ENCODE assay signal across 1 cellular context in the genomic region with DNA sequence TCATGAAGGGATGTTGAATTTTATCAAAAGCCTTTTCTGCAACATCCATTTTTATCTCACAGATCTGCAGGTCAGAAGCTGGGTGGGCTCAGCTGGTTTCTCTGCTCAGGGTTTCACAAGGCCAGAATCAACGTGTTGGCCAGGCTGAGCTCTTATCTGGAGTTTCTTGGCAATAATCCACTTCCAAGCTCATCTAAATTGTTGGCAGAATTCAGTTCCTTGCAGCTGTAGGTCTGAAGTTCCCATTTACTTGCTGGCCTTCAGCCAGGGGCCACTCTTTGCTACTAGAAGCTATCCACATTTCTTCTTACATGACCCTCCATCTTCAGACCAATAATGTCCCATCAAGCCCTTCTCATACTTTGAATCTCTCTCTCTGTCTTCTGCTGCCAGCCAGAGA.
TF ChIP-seq lines count a peak whose summit lies in the region.

No MANE protein-coding gene starts in this region.

TF ChIP-seq in IMR-90, 13 proteins besides CTCF, POLR2A, EP300 and RAD21 (continued from another document):
- TF ChIP-seq, protein P1, sequence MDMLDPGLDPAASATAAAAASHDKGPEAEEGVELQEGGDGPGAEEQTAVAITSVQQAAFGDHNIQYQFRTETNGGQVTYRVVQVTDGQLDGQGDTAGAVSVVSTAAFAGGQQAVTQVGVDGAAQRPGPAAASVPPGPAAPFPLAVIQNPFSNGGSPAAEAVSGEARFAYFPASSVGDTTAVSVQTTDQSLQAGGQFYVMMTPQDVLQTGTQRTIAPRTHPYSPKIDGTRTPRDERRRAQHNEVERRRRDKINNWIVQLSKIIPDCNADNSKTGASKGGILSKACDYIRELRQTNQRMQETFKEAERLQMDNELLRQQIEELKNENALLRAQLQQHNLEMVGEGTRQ (IDR thresholded peaks at IDR 0.05; ENCODE audit: low read depth, low read length) = no peak
- TF ChIP-seq BHLHE40 (IDR thresholded peaks at IDR 0.05; ENCODE audit: low read depth, low read length) = no peak
- TF ChIP-seq MXI1 (IDR thresholded peaks at IDR 0.05; ENCODE audit: borderline replicate concordance, low read depth, low read length) = no peak
